9 cellular contexts compared by ENCODE assay signal in the genomic region with DNA sequence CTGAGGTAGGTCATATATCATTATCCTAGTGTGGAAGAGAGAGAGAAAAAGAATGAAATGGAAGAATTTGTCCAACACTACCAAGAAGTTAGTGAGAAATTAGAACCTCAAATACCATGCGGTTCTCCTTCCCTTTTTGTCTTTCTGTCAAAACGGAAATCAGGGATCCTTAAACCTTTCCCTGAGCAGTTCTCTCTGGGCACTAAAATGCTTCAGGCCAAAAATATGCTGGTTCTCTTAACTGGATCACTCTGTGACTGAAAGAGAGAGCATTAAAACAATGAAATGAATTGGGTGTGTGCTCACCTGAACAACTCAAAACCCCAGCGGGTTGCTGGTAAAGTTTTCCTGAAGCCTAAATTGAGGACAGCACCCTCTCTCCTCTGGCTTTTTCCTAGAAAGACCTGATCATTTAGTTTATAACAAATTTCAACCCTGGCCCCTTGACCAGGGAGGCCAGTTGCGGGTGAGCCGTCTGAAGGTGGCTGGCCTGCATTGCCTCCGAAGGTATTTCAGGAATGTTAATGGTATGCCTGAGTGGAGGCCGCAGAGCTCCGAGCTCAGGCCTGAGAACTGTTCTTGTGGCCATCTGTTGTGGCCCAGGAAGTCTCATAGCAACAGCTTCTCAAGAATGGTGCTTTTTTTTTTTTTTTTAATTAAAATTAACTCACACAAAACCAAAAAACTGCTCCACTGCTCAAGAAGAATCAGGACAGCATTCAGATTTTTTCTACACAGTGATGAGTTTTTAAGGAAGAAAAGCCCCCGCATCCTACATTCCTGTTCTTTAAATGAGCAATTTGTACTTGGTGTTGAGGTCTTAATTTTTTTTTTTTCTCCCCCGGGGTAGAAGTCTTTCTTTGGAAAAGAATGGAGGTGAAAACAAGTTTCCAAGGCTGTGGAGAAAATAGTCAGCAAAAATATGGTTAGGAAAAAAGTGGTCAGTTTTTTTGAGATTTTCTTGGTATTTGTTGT.
A peak's percentile ranks its signal among the peaks of the same experiment; 100 is the strongest.
DNase-seq lines count a peak whose midpoint lies in the region; ATAC-seq and TF ChIP-seq lines count a peak whose summit lies in the region.
"Had no signal": no experiment of that assay in that cellular context is flagged by ENCODE, and none has a peak within 500 bp of the region (broad histone marks: within the 10 kb centered on the region; RNA-seq: fewer than 3 reads in every experiment).

No MANE protein-coding gene starts in this region.

- peak overlapping the region; percentile 5 for H3K9ac ChIP-seq in iPS-15b (ENCODE audit: low read depth, low read length)
- H3K9ac ChIP-seq in skeletal muscle satellite cell (ENCODE audit: low read depth, low read length), result peak overlapping the region; percentile 91

- H3K9me3 ChIP-seq in HAP-1 (no peaks in the 10 kb centered on the region), iPS-15b (ENCODE audit: control insufficient read depth, insufficient read depth, low read length) (no peaks in the 10 kb centered on the region), skeletal muscle satellite cell (replicated peaks; ENCODE audit: low read length) (no peaks in the 10 kb centered on the region), gastrocnemius medialis (no peaks in the 10 kb centered on the region)

- TF ChIP-seq POLR2A in gastrocnemius medialis (IDR thresholded peaks at IDR 0.05), result no peak

- H3K36me3 ChIP-seq in HAP-1 (replicated peaks) (no peaks in the 10 kb centered on the region), iPS-15b (ENCODE audit: control insufficient read depth, insufficient read depth, low read length) (no peaks in the 10 kb centered on the region), skeletal muscle satellite cell (ENCODE audit: insufficient read depth, low read length) (no peaks in the 10 kb centered on the region), gastrocnemius medialis (no peaks in the 10 kb centered on the region)

- TF ChIP-seq CTCF in astrocyte of the spinal cord (IDR thresholded peaks at IDR 0.05; ENCODE audit: low read depth, low read length), result no peak
- TF ChIP-seq CTCF in GM10266 (IDR thresholded peaks at IDR 0.05; ENCODE audit: control insufficient read depth, insufficient read depth, low read depth, missing control alignments), result no peak
- TF ChIP-seq CTCF in gastrocnemius medialis (IDR thresholded peaks at IDR 0.05 in 4 of 5, conservative IDR thresholded peaks at IDR 0.05 in 1 of 5), result no peak

- peak overlapping the region; percentile 64 for H3K4me2 ChIP-seq in skeletal muscle satellite cell (ENCODE audit: low read length)

- ATAC-seq in HG03442 (IDR thresholded peaks at IDR 0.05; ENCODE audit: unreplicated experiment) (no peak), gastrocnemius medialis (no peak)
- ATAC-seq: activated T-cell treated with anti-CD3 and anti-CD28 coated beads, Interleukin-2, amount 50 U/mL, for 4 hours had no signal

- no peak overlapping the region for H3K4me3 ChIP-seq in HAP-1
- no peak overlapping the region for H3K4me3 ChIP-seq in astrocyte of the spinal cord (ENCODE audit: low read depth, low read length)
- H3K4me3 ChIP-seq in iPS-15b (ENCODE audit: low read depth, low read length), result no peak overlapping the region
- peak overlapping the region; percentile 13 for H3K4me3 ChIP-seq in skeletal muscle satellite cell (ENCODE audit: low read length)
- H3K4me3 ChIP-seq in gastrocnemius medialis, result no peak overlapping the region

- intact Hi-C loops in gastrocnemius medialis (cut with DNase I; ENCODE audit: low total_unique reads), result no loop called here

- H3K27me3 ChIP-seq in HAP-1 (ENCODE audit: low read depth) (no peaks in the 10 kb centered on the region), iPS-15b (ENCODE audit: control insufficient read depth, insufficient read depth, low read length) (no peaks in the 10 kb centered on the region), skeletal muscle satellite cell (ENCODE audit: control insufficient read depth, insufficient read depth, low read length) (no peaks in the 10 kb centered on the region), gastrocnemius medialis (peaks cover 0 to 2% (median 0%) of the 10 kb centered on the region in 3 donors)

- peak; percentile 84 to 92 for DNase-seq in HAP-1 (ENCODE audit: low spot score in 2 of 2)
- DNase-seq in astrocyte of the spinal cord (ENCODE audit: low read depth, low spot score), result peak; percentile 96
- DNase-seq in GM10266 (ENCODE audit: extremely low spot score), result no peak
- no peak for DNase-seq in DMS153 treated with DMSO at 0.1 percent for 48 hours (lab: John Stamatoyannopoulos, UW; ENCODE audit: unreplicated experiment)
- DNase-seq in gastrocnemius medialis, result no peak
- DNase-seq: activated T-cell treated with anti-CD3 and anti-CD28 coated beads, Interleukin-2, amount 50 U/mL, for 4 hours had no signal

- H3K4me1 ChIP-seq in HAP-1 (peaks cover 62% of the 10 kb centered on the region), iPS-15b (ENCODE audit: control insufficient read depth, insufficient read depth, low read length) (peaks cover 35% of the 10 kb centered on the region), skeletal muscle satellite cell (ENCODE audit: control insufficient read depth, insufficient read depth, low read length) (peaks cover 35% of the 10 kb centered on the region), gastrocnemius medialis (peaks cover 0 to 10% of the 10 kb centered on the region in 2 donors)

- H3K27ac ChIP-seq in gastrocnemius medialis, result no peak overlapping the region

- in situ Hi-C loops in HAP-1 (cut with MboI; ENCODE audit: low sequenced_read_pairs) (no loop called here), astrocyte of the spinal cord (cut with HindIII; ENCODE audit: low sequenced_read_pairs) (no loop called here), gastrocnemius medialis (cut with MboI; ENCODE audit: low sequenced_read_pairs in 4 of 4) (no loop called here)

Comparison
In these comparisons a context has a peak if more than half of its experiments do, and no peak if none do; other contexts are left out.
1. DNase-seq: peak in HAP-1 (2 of 2) and astrocyte of the spinal cord (single experiment); none in GM10266 (single experiment), DMS153 treated with DMSO at 0.1 percent for 48 hours (single experiment) and gastrocnemius medialis (0 of 2).